1 cellular context compared by ENCODE assay signal in genomic region chr20:38889050-38889449, GRCh38.
TF ChIP-seq lines count a peak whose summit lies in the region.

No MANE protein-coding gene starts in this region.

TF ChIP-seq in IMR-90, 13 proteins besides CTCF, POLR2A, EP300 and RAD21:
- TF ChIP-seq MAFK (IDR thresholded peaks at IDR 0.05; ENCODE audit: low read depth, low read length) (no peak), FOS (IDR thresholded peaks at IDR 0.05; ENCODE audit: low read depth, low read length) (no peak), NFE2L2 (IDR thresholded peaks at IDR 0.05; ENCODE audit: low read depth, low read length) (no peak), RFX5 (IDR thresholded peaks at IDR 0.05; ENCODE audit: low read depth, low read length) (no peak), MAZ (IDR thresholded peaks at IDR 0.05; ENCODE audit: borderline replicate concordance, low read depth, low read length) (no peak), SMC3 (IDR thresholded peaks at IDR 0.05; ENCODE audit: low read depth, low read length) (no peak), CHD1 (IDR thresholded peaks at IDR 0.05; ENCODE audit: low read depth, low read length) (no peak), CEBPB (IDR thresholded peaks at IDR 0.05; ENCODE audit: low read depth, low read length) (no peak)
